18 cellular contexts compared by ENCODE assay signal in genomic region chr2:89767581-89768435, GRCh38.
DNase-seq lines count a peak whose midpoint lies in the region; ATAC-seq and TF ChIP-seq lines count a peak whose summit lies in the region.
"Had no signal": no experiment of that assay in that cellular context is flagged by ENCODE, and none has a peak within 500 bp of the region (broad histone marks: within the 10 kb centered on the region; RNA-seq: fewer than 3 reads in every experiment).

No MANE protein-coding gene starts in this region.

- H2BK15ac ChIP-seq in neuronal stem cell (ENCODE audit: low read length), result no peak overlapping the region

- TF ChIP-seq CTCF in nephron progenitor cell (IDR thresholded peaks at IDR 0.05), result no peak

- H3K18ac ChIP-seq in neuronal stem cell (ENCODE audit: low read length), result no peak overlapping the region

- no peak overlapping the region for H3K27ac ChIP-seq in neuronal stem cell (replicated peaks; ENCODE audit: low read length)
- H3K27ac ChIP-seq in aorta (ENCODE audit: low read depth in 1 of 2, low read length in 2 of 2), result no peak overlapping the region
- H3K27ac ChIP-seq: neural progenitor cell had no signal

- H3K27me3 Mint-ChIP-seq in nephron progenitor cell (ENCODE audit: low read depth, poor library complexity), result no peaks in the 10 kb centered on the region
- H3K27me3 Mint-ChIP-seq in stimulated activated naive B cell treated with anti-CD40 and anti-IgM and Interleukin-4, amounts not matched to agents 10 μg/mL and 1 μg/mL and 100 μg/mL, for 72 hours, result peaks cover 49 to 63% of the 10 kb centered on the region in 2 donors

- peaks cover 4% of the 10 kb centered on the region for H3K36me3 Mint-ChIP-seq in nephron progenitor cell (ENCODE audit: low read depth)
- peaks cover 3% of the 10 kb centered on the region in 2 donors for H3K36me3 Mint-ChIP-seq in stimulated activated naive B cell treated with anti-CD40 and anti-IgM and Interleukin-4, amounts not matched to agents 10 μg/mL and 1 μg/mL and 100 μg/mL, for 72 hours
- H3K36me3 Mint-ChIP-seq: memory B cell had no signal

- H2BK5ac ChIP-seq in neuronal stem cell (ENCODE audit: low read length), result no peak overlapping the region

- ATAC-seq in Right ventricle myocardium superior (ENCODE audit: poor library complexity) (peak; percentile 34), Right ventricle myocardium inferior (no peak), left ventricle myocardium superior (no peak), aorta (ENCODE audit: low FRiP score) (no peak), GM18502 (IDR thresholded peaks at IDR 0.05; ENCODE audit: poor library complexity, unreplicated experiment) (no peak)
- no peak for ATAC-seq in stimulated activated naive B cell treated with anti-CD40 and anti-IgM and Interleukin-4, amounts not matched to agents 10 μg/mL and 1 μg/mL and 100 μg/mL, for 72 hours (replicated peaks)
- ATAC-seq: activated CD8-positive, alpha-beta T cell treated with anti-CD3 and anti-CD28 coated beads for 36 hours; T-helper 17 cell had no signal

- peaks cover 91% of the 10 kb centered on the region for H3K9me3 Mint-ChIP-seq in nephron progenitor cell
- H3K9me3 Mint-ChIP-seq in stimulated activated naive B cell treated with anti-CD40 and anti-IgM and Interleukin-4, amounts not matched to agents 10 μg/mL and 1 μg/mL and 100 μg/mL, for 72 hours, result peaks cover 7 to 12% of the 10 kb centered on the region in 2 donors

- no peaks in the 10 kb centered on the region for H3K4me1 Mint-ChIP-seq in nephron progenitor cell
- H3K4me1 Mint-ChIP-seq in stimulated activated naive B cell treated with anti-CD40 and anti-IgM and Interleukin-4, amounts not matched to agents 10 μg/mL and 1 μg/mL and 100 μg/mL, for 72 hours, result peaks cover 4 to 6% of the 10 kb centered on the region in 2 donors
- H3K4me1 Mint-ChIP-seq: neural progenitor cell, T-helper 17 cell had no signal

- H3K36me3 ChIP-seq in neuronal stem cell (replicated peaks in 1 of 2; ENCODE audit: control insufficient read depth in 2 of 2, insufficient read depth in 2 of 2, low read length in 2 of 2) (no peaks in the 10 kb centered on the region), aorta (ENCODE audit: control insufficient read depth in 1 of 2, insufficient read depth in 2 of 2, low read length in 1 of 2) (no peaks in the 10 kb centered on the region)
- H3K36me3 ChIP-seq: neural progenitor cell had no signal

- peaks cover 0 to 1% (median 0%) of the 10 kb centered on the region in 3 experiments for H3K27me3 ChIP-seq in neuronal stem cell (ENCODE audit: control insufficient read depth in 3 of 3, insufficient read depth in 3 of 3, low read depth in 1 of 3, low read length in 3 of 3)
- no peaks in the 10 kb centered on the region for H3K27me3 ChIP-seq in aorta (ENCODE audit: control insufficient read depth in 1 of 2, insufficient read depth in 2 of 2, low read length in 1 of 2)
- H3K27me3 ChIP-seq: neural progenitor cell had no signal

- no peaks in the 10 kb centered on the region for H3K79me1 ChIP-seq in neuronal stem cell (ENCODE audit: low read depth, low read length)

- H3K4ac ChIP-seq in neuronal stem cell (ENCODE audit: low read length), result no peak overlapping the region

- H3K27ac Mint-ChIP-seq in nephron progenitor cell, result no peak overlapping the region
- H3K27ac Mint-ChIP-seq in stimulated activated naive B cell treated with anti-CD40 and anti-IgM and Interleukin-4, amounts not matched to agents 10 μg/mL and 1 μg/mL and 100 μg/mL, for 72 hours, result no peak overlapping the region
- H3K27ac Mint-ChIP-seq: activated CD8-positive, alpha-beta T cell treated with anti-CD3 and anti-CD28 coated beads for 36 hours; activated T-helper 1 cell treated with anti-CD3 and anti-CD28 coated beads, Interleukin-12 subunit alpha, Interleukin-12 subunit beta, Interleukin-2, Interleukin-4 antibody, amounts not matched to agents 30 ng/mL and 10 ng/mL and 1 ng/mL, durations not matched to agents 14 hours and 24 hours and 36 hours; CD4-positive, alpha-beta T cell; memory B cell; neural progenitor cell; T-helper 17 cell had no signal

- no peak overlapping the region for H3K14ac ChIP-seq in neuronal stem cell (ENCODE audit: low read length)

- H3K4me2 ChIP-seq in neuronal stem cell (ENCODE audit: insufficient read depth, low read length, poor library complexity, severe bottlenecking), result peak overlapping the region; percentile 67
- H3K4me2 ChIP-seq: neural progenitor cell had no signal

- H3K9me3 ChIP-seq in neuronal stem cell (replicated peaks in 1 of 2; ENCODE audit: control insufficient read depth in 2 of 2, insufficient read depth in 1 of 2, low read depth in 1 of 2, low read length in 2 of 2) (peaks cover 0 to 12% of the 10 kb centered on the region in 2 donors), aorta (ENCODE audit: control insufficient read depth, low read length) (peaks cover 1% of the 10 kb centered on the region)

- DNase-seq in Right ventricle myocardium superior (peak; percentile 53), Right ventricle myocardium inferior (ENCODE audit: missing footprints) (no peak), left ventricle myocardium superior (peak; percentile 54), neuronal stem cell (ENCODE audit: low spot score) (no peak), aorta (peak; percentile 29 to 76), nephron progenitor cell (no peak)
- DNase-seq in stimulated activated naive B cell treated with anti-CD40 and anti-IgM and Interleukin-4, amounts not matched to agents 10 μg/mL and 1 μg/mL and 100 μg/mL, for 72 hours, result no peak
- DNase-seq: activated CD8-positive, alpha-beta T cell treated with anti-CD3 and anti-CD28 coated beads for 36 hours; amygdala; CD4-positive, alpha-beta T cell; cerebellar nuclear complex; NK-92 treated with Interleukin-12 subunit alpha and Interleukin-12 subunit beta, amount 100 ng/mL, for 24 hours; T-helper 17 cell; trophoblast cell had no signal

- no peak overlapping the region for H3K4me3 ChIP-seq in neuronal stem cell (ENCODE audit: low read length in 2 of 2)
- H3K4me3 ChIP-seq in aorta (ENCODE audit: low read length in 2 of 2), result no peak overlapping the region
- H3K4me3 ChIP-seq: neural progenitor cell had no signal

- no peak overlapping the region for H2AFZ ChIP-seq in neuronal stem cell (ENCODE audit: low read length)
- H2AFZ ChIP-seq: neural progenitor cell had no signal

- H3K4me1 ChIP-seq in neuronal stem cell (ENCODE audit: control insufficient read depth in 2 of 2, insufficient read depth in 1 of 2, low read depth in 1 of 2, low read length in 2 of 2) (no peaks in the 10 kb centered on the region), aorta (ENCODE audit: control insufficient read depth in 1 of 2, insufficient read depth in 2 of 2, low read length in 2 of 2) (no peaks in the 10 kb centered on the region)
- H3K4me1 ChIP-seq: neural progenitor cell had no signal

- no peak overlapping the region for H2AK5ac ChIP-seq in neuronal stem cell (ENCODE audit: low read depth, low read length)

- no peak overlapping the region for H4K8ac ChIP-seq in neuronal stem cell (ENCODE audit: low read depth, low read length)

- no peak overlapping the region for H3K23ac ChIP-seq in neuronal stem cell (ENCODE audit: low read depth, low read length, poor library complexity)

- H4K91ac ChIP-seq in neuronal stem cell (ENCODE audit: low read depth, low read length, poor library complexity), result no peak overlapping the region

- intact Hi-C loops in Right ventricle myocardium superior (cut with DNase I), result no loop called here
- intact Hi-C loops in Right ventricle myocardium inferior (cut with DNase I), result no loop called here
- intact Hi-C loops in left ventricle myocardium superior (cut with micrococcal nuclease), result no loop called here
- intact Hi-C loops in aorta (cut with DNase I), result no loop called here

- no peak overlapping the region for H3K4me3 Mint-ChIP-seq in nephron progenitor cell
- peak overlapping the region in 1 of 2 donors; percentile 54 for H3K4me3 Mint-ChIP-seq in stimulated activated naive B cell treated with anti-CD40 and anti-IgM and Interleukin-4, amounts not matched to agents 10 μg/mL and 1 μg/mL and 100 μg/mL, for 72 hours
- H3K4me3 Mint-ChIP-seq: activated CD8-positive, alpha-beta T cell treated with anti-CD3 and anti-CD28 coated beads for 36 hours; activated T-helper 1 cell treated with anti-CD3 and anti-CD28 coated beads, Interleukin-12 subunit alpha, Interleukin-12 subunit beta, Interleukin-2, Interleukin-4 antibody, amounts not matched to agents 30 ng/mL and 10 ng/mL and 1 ng/mL, durations not matched to agents 14 hours and 24 hours and 36 hours; CD4-positive, alpha-beta T cell; memory B cell; neural progenitor cell; T-helper 17 cell had no signal

- no CpG with 5 or more reads among the region's 59 CpGs for WGBS in neuronal stem cell (ENCODE audit: extremely low coverage in 2 of 2, insufficient read length in 2 of 2, insufficient replicate concordance in 1 of 2), 2 donors
- WGBS in aorta, 2 donors, result 7 to 10% methylated on average over 59 of the region's 59 CpGs

- no peak overlapping the region for H3K9ac ChIP-seq in neuronal stem cell (ENCODE audit: low read depth, low read length, poor library complexity)
- H3K9ac ChIP-seq: neural progenitor cell had no signal

- no peak overlapping the region for H2BK120ac ChIP-seq in neuronal stem cell (ENCODE audit: low read depth, low read length)

- H2BK12ac ChIP-seq in neuronal stem cell (ENCODE audit: low read length), result no peak overlapping the region

Comparison
In these comparisons a context has a peak if more than half of its experiments do, and no peak if none do; other contexts are left out.
1. DNase-seq: peak in Right ventricle myocardium superior (single experiment), left ventricle myocardium superior (single experiment) and aorta (2 of 2); none in Right ventricle myocardium inferior (single experiment), neuronal stem cell (single experiment), nephron progenitor cell (single experiment) and stimulated activated naive B cell treated with anti-CD40 and anti-IgM and Interleukin-4, amounts not matched to agents 10 μg/mL and 1 μg/mL and 100 μg/mL, for 72 hours (single experiment).